Comparison of ENCODE assay signal across 12 cellular contexts in the genomic region with DNA sequence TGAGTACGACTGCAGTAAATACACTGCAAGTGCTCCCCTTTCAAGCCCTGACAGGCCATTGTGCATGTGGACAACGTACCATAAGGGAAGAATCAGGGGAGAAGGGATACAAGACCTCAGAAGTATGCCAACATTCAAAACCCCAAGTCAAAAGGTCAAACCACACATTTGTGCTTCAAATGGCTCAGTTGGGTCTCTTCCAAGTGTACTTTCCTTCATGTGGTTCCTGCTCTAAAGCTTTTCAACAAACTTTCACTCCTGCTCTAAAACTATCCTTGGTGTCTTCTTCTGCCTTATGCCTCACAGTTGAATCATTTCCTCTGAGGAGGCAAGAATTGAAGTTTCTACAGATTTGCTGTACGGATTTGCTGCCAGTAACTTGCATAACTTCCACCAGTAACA.
DNase-seq lines count a peak whose midpoint lies in the region; ATAC-seq, FAIRE-seq and TF ChIP-seq lines count a peak whose summit lies in the region.
"Had no signal": no experiment of that assay in that cellular context is flagged by ENCODE, and none has a peak within 500 bp of the region (broad histone marks: within the 10 kb centered on the region; RNA-seq: fewer than 3 reads in every experiment).

No MANE protein-coding gene starts in this region.

- TF ChIP-seq CTCF in cardiac fibroblast (IDR thresholded peaks at IDR 0.05; ENCODE audit: low read depth, low read length) (no peak), glutamatergic neuron (IDR thresholded peaks at IDR 0.05; ENCODE audit: partially characterized antibody, unreplicated experiment) (no peak), D721Med (IDR thresholded peaks at IDR 0.05; ENCODE audit: insufficient read depth, missing control alignments) (no peak)

- no peaks in the 10 kb centered on the region for H3K36me3 ChIP-seq in BLaER1 treated with 17β-estradiol and CSF1 and Interleukin-3, amounts not matched to agents 10 nM and 100 nM

- no peak for FAIRE-seq in D721Med (lab: Jason Lieb, UNC)

- DNase-seq in M059J (ENCODE audit: low read depth), result peak; percentile 99
- peak; percentile 96 to 98 for DNase-seq in cardiac fibroblast (ENCODE audit: low read depth in 2 of 2)
- peak; percentile 10 for DNase-seq in mucosa of gallbladder (ENCODE audit: low spot score)
- no peak for DNase-seq in glutamatergic neuron
- DNase-seq in D721Med (ENCODE audit: insufficient read length, low spot score), result no peak
- DNase-seq in retina, result no peak
- DNase-seq: DMS153, NCI-H69, T-helper 1 cell had no signal

- H3K36me3 Mint-ChIP-seq in glutamatergic neuron (ENCODE audit: unreplicated experiment), result no peaks in the 10 kb centered on the region
- H3K36me3 Mint-ChIP-seq: brain had no signal

- H3K4me3 ChIP-seq in BLaER1 treated with 17β-estradiol and CSF1 and Interleukin-3, amounts not matched to agents 10 nM and 100 nM, result no peak overlapping the region
- peak overlapping the region in 1 of 2 donors; percentile 3 for H3K4me3 ChIP-seq in cardiac fibroblast (replicated peaks in 1 of 2; ENCODE audit: low read depth in 2 of 2, low read length in 2 of 2)

- H3K27ac Mint-ChIP-seq in glutamatergic neuron (ENCODE audit: unreplicated experiment), result no peak overlapping the region

- H3K4me2 ChIP-seq in BLaER1 treated with 17β-estradiol and CSF1 and Interleukin-3, amounts not matched to agents 10 nM and 100 nM, result peak overlapping the region in 7 of 11 experiments; percentile 5 to 58 (median 32); a peak in 9 of 22 replicates

- no peaks in the 10 kb centered on the region for H3K27me3 ChIP-seq in BLaER1 treated with 17β-estradiol and CSF1 and Interleukin-3, amounts not matched to agents 10 nM and 100 nM

- no peaks in the 10 kb centered on the region for H3K9me3 Mint-ChIP-seq in glutamatergic neuron (ENCODE audit: unreplicated experiment)

- no peak overlapping the region for H3K9ac ChIP-seq in BLaER1 treated with 17β-estradiol and CSF1 and Interleukin-3, amounts not matched to agents 10 nM and 100 nM

- no peaks in the 10 kb centered on the region for H3K27me3 Mint-ChIP-seq in glutamatergic neuron (ENCODE audit: unreplicated experiment)
- H3K27me3 Mint-ChIP-seq: brain had no signal

- no peak for ATAC-seq in HG02981 (IDR thresholded peaks at IDR 0.05; ENCODE audit: unreplicated experiment)

- no peaks in the 10 kb centered on the region for H4K20me1 ChIP-seq in BLaER1 treated with 17β-estradiol and CSF1 and Interleukin-3, amounts not matched to agents 10 nM and 100 nM

- no peaks in the 10 kb centered on the region for H3K9me3 ChIP-seq in BLaER1 treated with 17β-estradiol and CSF1 and Interleukin-3, amounts not matched to agents 10 nM and 100 nM (replicated peaks in 1 of 11)

- H3K4me3 Mint-ChIP-seq in glutamatergic neuron (ENCODE audit: unreplicated experiment), result no peak overlapping the region
- H3K4me3 Mint-ChIP-seq: brain had no signal

- no peak overlapping the region for H3K27ac ChIP-seq in BLaER1 treated with 17β-estradiol and CSF1 and Interleukin-3, amounts not matched to agents 10 nM and 100 nM

- H3K4me1 Mint-ChIP-seq in glutamatergic neuron (ENCODE audit: low read depth, unreplicated experiment), result no peaks in the 10 kb centered on the region
- H3K4me1 Mint-ChIP-seq: brain had no signal

- peaks cover 0 to 17% (median 12%) of the 10 kb centered on the region in 10 experiments; a peak in 10 of 20 replicates for H3K4me1 ChIP-seq in BLaER1 treated with 17β-estradiol and CSF1 and Interleukin-3, amounts not matched to agents 10 nM and 100 nM

Comparison
In these comparisons a context has a peak if more than half of its experiments do, and no peak if none do; other contexts are left out.
1. DNase-seq: peak in M059J (single experiment), cardiac fibroblast (2 of 2) and mucosa of gallbladder (single experiment); none in glutamatergic neuron (single experiment), D721Med (single experiment) and retina (single experiment).